ENCODE assay signal across 16 cellular contexts in the genomic region with DNA sequence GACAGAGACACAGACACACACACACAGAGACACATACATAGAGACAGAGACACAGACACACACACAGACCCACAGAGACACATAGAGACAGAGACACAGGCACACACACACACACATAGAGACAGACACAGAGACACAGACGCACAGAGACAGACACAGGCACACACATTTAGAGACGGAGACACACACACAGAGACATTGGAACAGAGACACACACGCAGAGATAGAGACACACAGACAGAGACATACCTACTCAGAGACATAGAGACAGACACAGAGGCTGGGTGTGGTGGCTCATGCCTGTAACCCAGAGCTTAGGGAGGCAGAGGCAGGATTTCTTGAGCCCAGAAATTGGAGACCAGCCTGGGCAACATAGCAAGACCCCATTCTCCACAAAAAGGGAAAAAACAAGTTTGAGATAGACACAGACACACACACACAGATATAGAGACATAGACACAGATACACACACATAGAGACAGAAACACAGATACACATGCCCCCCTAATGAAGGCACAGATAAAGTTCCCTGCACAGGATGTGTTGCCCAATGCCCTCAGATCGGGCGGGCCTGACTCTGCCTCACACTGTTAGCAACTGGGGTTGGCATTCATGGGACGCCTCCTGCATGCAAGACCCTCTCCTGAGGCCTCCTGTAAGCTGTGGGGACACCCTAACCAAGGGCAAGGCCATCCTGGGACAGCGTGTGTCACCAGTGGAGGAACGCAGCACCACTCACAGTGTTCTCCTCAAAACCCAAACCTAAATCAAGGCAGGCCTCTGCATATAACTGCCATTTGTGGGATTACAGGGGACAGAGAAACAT. TPM values are rescaled to one million over a fixed set of nuclear protein-coding genes. Genes with fewer than 3 reads are reported as not detected.
DNase-seq lines count a peak whose midpoint lies in the region; ATAC-seq and TF ChIP-seq lines count a peak whose summit lies in the region.
"Had no signal": no experiment of that assay in that cellular context is flagged by ENCODE, and none has a peak within 500 bp of the region (broad histone marks: within the 10 kb centered on the region; RNA-seq: fewer than 3 reads in every experiment).

No MANE protein-coding gene starts in this region.

- no peaks in the 10 kb centered on the region for H3K9me3 Mint-ChIP-seq in stimulated activated naive CD8-positive, alpha-beta T cell treated with anti-CD3 and anti-CD28 coated beads, Interleukin-15, Interleukin-2, amounts not matched to agents 100 ng/mL and 50 ng/mL, for 24 hours
- no peaks in the 10 kb centered on the region for H3K9me3 Mint-ChIP-seq in activated T-helper 1 cell treated with anti-CD3 and anti-CD28 coated beads, Interleukin-12 subunit alpha, Interleukin-12 subunit beta, Interleukin-2, Interleukin-4 antibody, amounts not matched to agents 30 ng/mL and 10 ng/mL and 1 ng/mL, durations not matched to agents 14 hours and 24 hours and 36 hours
- no peaks in the 10 kb centered on the region for H3K9me3 Mint-ChIP-seq in memory B cell
- no peaks in the 10 kb centered on the region for H3K9me3 Mint-ChIP-seq in type B pancreatic cell

- peaks cover 61% of the 10 kb centered on the region; the same call in 1 of the 2 replicates for H4K20me1 ChIP-seq in Karpas-422 (ENCODE audit: insufficient read depth, low read depth, low read length)

- no peaks in the 10 kb centered on the region for H3K9me2 ChIP-seq in Karpas-422 (replicated peaks; ENCODE audit: insufficient read depth, low read length)

- H3K27ac ChIP-seq in Karpas-422 (ENCODE audit: low read length), result no peak overlapping the region
- H3K27ac ChIP-seq: brain microvascular endothelial cell had no signal

- no peaks in the 10 kb centered on the region for H3K36me3 Mint-ChIP-seq in stimulated activated naive CD8-positive, alpha-beta T cell treated with anti-CD3 and anti-CD28 coated beads, Interleukin-15, Interleukin-2, amounts not matched to agents 100 ng/mL and 50 ng/mL, for 24 hours (ENCODE audit: low read depth)
- H3K36me3 Mint-ChIP-seq in activated T-helper 1 cell treated with anti-CD3 and anti-CD28 coated beads, Interleukin-12 subunit alpha, Interleukin-12 subunit beta, Interleukin-2, Interleukin-4 antibody, amounts not matched to agents 30 ng/mL and 10 ng/mL and 1 ng/mL, durations not matched to agents 14 hours and 24 hours and 36 hours (ENCODE audit: low read depth), result peaks cover 10% of the 10 kb centered on the region
- H3K36me3 Mint-ChIP-seq in memory B cell (no peaks in the 10 kb centered on the region), type B pancreatic cell (no peaks in the 10 kb centered on the region)

- H3K36me3 ChIP-seq in Karpas-422 (ENCODE audit: insufficient read depth, low read length), result no peaks in the 10 kb centered on the region
- H3K36me3 ChIP-seq: brain microvascular endothelial cell had no signal

- no peak for DNase-seq in stimulated activated naive CD8-positive, alpha-beta T cell treated with anti-CD3 and anti-CD28 coated beads, Interleukin-15, Interleukin-2, amounts not matched to agents 100 U/mL and 50 U/mL, for 24 hours
- no peak for DNase-seq in activated T-helper 1 cell treated with anti-CD3 and anti-CD28 coated beads, Interleukin-12 subunit alpha, Interleukin-12 subunit beta, Interleukin-2, Interleukin-4 antibody, amounts not matched to agents 30 ng/mL and 10 ng/mL and 1 ng/mL, durations not matched to agents 14 hours and 24 hours and 36 hours (ENCODE audit: low spot score)
- DNase-seq in memory B cell (ENCODE audit: low spot score in 2 of 2), result no peak
- no peak for DNase-seq in type B pancreatic cell (ENCODE audit: extremely low spot score, unreplicated experiment)
- no peak for DNase-seq in cortex of kidney (lab: John Stamatoyannopoulos, UW)
- DNase-seq in NCI-H526 treated with DMSO at 0.1 percent for 48 hours (lab: John Stamatoyannopoulos, UW), result no peak
- DNase-seq in Karpas-422, result no peak
- DNase-seq: activated effector memory CD4-positive, alpha-beta T cell treated with Interleukin-2 at 50 U/mL for 16 hours; brain microvascular endothelial cell; kidney; NCI-H2171 treated with DMSO at 0.1 percent for 48 hours; retina; stimulated activated CD4-positive, alpha-beta T cell treated with anti-CD3 and anti-CD28 coated beads, Interleukin-4, amount 100 ng/mL, for 1 hour had no signal

- no peak for ATAC-seq in stimulated activated naive CD8-positive, alpha-beta T cell treated with anti-CD3 and anti-CD28 coated beads, Interleukin-15, Interleukin-2, amounts not matched to agents 100 U/mL and 50 U/mL, for 24 hours
- no peak for ATAC-seq in memory B cell (ENCODE audit: low read depth)
- ATAC-seq: activated CD4-positive, CD25-positive, alpha-beta regulatory T cell treated with anti-CD3 and anti-CD28 coated beads, Interleukin-2, amount 50 U/mL, for 24 hours had no signal

- no peak overlapping the region for H3K4me3 ChIP-seq in Karpas-422 (ENCODE audit: low read length)

- peaks cover 66% of the 10 kb centered on the region for H3K79me2 ChIP-seq in Karpas-422 (ENCODE audit: low read length)

- H3K9me3 ChIP-seq in Karpas-422 (ENCODE audit: low read length), result no peaks in the 10 kb centered on the region

- TF ChIP-seq CTCF in type B pancreatic cell (conservative IDR thresholded peaks at IDR 0.05), result no peak

- H3K9ac ChIP-seq in Karpas-422 (ENCODE audit: low read length), result no peak overlapping the region

- no peaks in the 10 kb centered on the region for H3K27me3 ChIP-seq in Karpas-422 (ENCODE audit: low read length)
- H3K27me3 ChIP-seq: brain microvascular endothelial cell had no signal

- peaks cover 84% of the 10 kb centered on the region for H3K4me1 Mint-ChIP-seq in stimulated activated naive CD8-positive, alpha-beta T cell treated with anti-CD3 and anti-CD28 coated beads, Interleukin-15, Interleukin-2, amounts not matched to agents 100 ng/mL and 50 ng/mL, for 24 hours (ENCODE audit: low read depth)
- peaks cover 51% of the 10 kb centered on the region for H3K4me1 Mint-ChIP-seq in activated T-helper 1 cell treated with anti-CD3 and anti-CD28 coated beads, Interleukin-12 subunit alpha, Interleukin-12 subunit beta, Interleukin-2, Interleukin-4 antibody, amounts not matched to agents 30 ng/mL and 10 ng/mL and 1 ng/mL, durations not matched to agents 14 hours and 24 hours and 36 hours (ENCODE audit: low read depth)
- H3K4me1 Mint-ChIP-seq in memory B cell (peaks cover 46% of the 10 kb centered on the region), type B pancreatic cell (ENCODE audit: unreplicated experiment) (peaks cover 35% of the 10 kb centered on the region)

- no peaks in the 10 kb centered on the region for H3K27me3 Mint-ChIP-seq in stimulated activated naive CD8-positive, alpha-beta T cell treated with anti-CD3 and anti-CD28 coated beads, Interleukin-15, Interleukin-2, amounts not matched to agents 100 ng/mL and 50 ng/mL, for 24 hours
- no peaks in the 10 kb centered on the region for H3K27me3 Mint-ChIP-seq in activated T-helper 1 cell treated with anti-CD3 and anti-CD28 coated beads, Interleukin-12 subunit alpha, Interleukin-12 subunit beta, Interleukin-2, Interleukin-4 antibody, amounts not matched to agents 30 ng/mL and 10 ng/mL and 1 ng/mL, durations not matched to agents 14 hours and 24 hours and 36 hours (ENCODE audit: insufficient read depth)
- no peaks in the 10 kb centered on the region for H3K27me3 Mint-ChIP-seq in memory B cell
- no peaks in the 10 kb centered on the region for H3K27me3 Mint-ChIP-seq in type B pancreatic cell

- peak overlapping the region; percentile 32 for H3K27ac Mint-ChIP-seq in stimulated activated naive CD8-positive, alpha-beta T cell treated with anti-CD3 and anti-CD28 coated beads, Interleukin-15, Interleukin-2, amounts not matched to agents 100 ng/mL and 50 ng/mL, for 24 hours
- peak overlapping the region; percentile 64 for H3K27ac Mint-ChIP-seq in activated T-helper 1 cell treated with anti-CD3 and anti-CD28 coated beads, Interleukin-12 subunit alpha, Interleukin-12 subunit beta, Interleukin-2, Interleukin-4 antibody, amounts not matched to agents 30 ng/mL and 10 ng/mL and 1 ng/mL, durations not matched to agents 14 hours and 24 hours and 36 hours
- H3K27ac Mint-ChIP-seq in memory B cell, result peak overlapping the region; percentile 78
- H3K27ac Mint-ChIP-seq in type B pancreatic cell, result peak overlapping the region; percentile 27

- no peak overlapping the region for H3K4me3 Mint-ChIP-seq in stimulated activated naive CD8-positive, alpha-beta T cell treated with anti-CD3 and anti-CD28 coated beads, Interleukin-15, Interleukin-2, amounts not matched to agents 100 ng/mL and 50 ng/mL, for 24 hours
- H3K4me3 Mint-ChIP-seq in activated T-helper 1 cell treated with anti-CD3 and anti-CD28 coated beads, Interleukin-12 subunit alpha, Interleukin-12 subunit beta, Interleukin-2, Interleukin-4 antibody, amounts not matched to agents 30 ng/mL and 10 ng/mL and 1 ng/mL, durations not matched to agents 14 hours and 24 hours and 36 hours, result peak overlapping the region; percentile 12
- peak overlapping the region; percentile 2 for H3K4me3 Mint-ChIP-seq in memory B cell
- H3K4me3 Mint-ChIP-seq in type B pancreatic cell, result peak overlapping the region; percentile 37

- no peak overlapping the region for H3K4me2 ChIP-seq in Karpas-422 (ENCODE audit: low read depth, low read length, poor library complexity, severe bottlenecking)

- no peak overlapping the region for H2AFZ ChIP-seq in Karpas-422 (ENCODE audit: low read length)

- intact Hi-C loops in activated T-helper 1 cell treated with anti-CD3 and anti-CD28 coated beads, Interleukin-12 subunit alpha, Interleukin-12 subunit beta, Interleukin-2, Interleukin-4 antibody, amounts not matched to agents 30 ng/mL and 10 ng/mL and 1 ng/mL, durations not matched to agents 14 hours and 24 hours and 36 hours (cut with micrococcal nuclease), result no loop called here

- peaks cover 61% of the 10 kb centered on the region for H3K4me1 ChIP-seq in Karpas-422 (ENCODE audit: low read length)

RNA-seq across cellular contexts. Expression of a gene that starts 3.3 kb away (rescaled TPM):
- total RNA-seq in activated T-helper 1 cell treated with anti-CD3 and anti-CD28 coated beads, Interleukin-12 subunit alpha, Interleukin-12 subunit beta, Interleukin-2, Interleukin-4 antibody, amounts not matched to agents 30 ng/mL and 10 ng/mL and 1 ng/mL, durations not matched to agents 14 hours and 24 hours and 36 hours, result 88.7 and 94.4 TPM in 2 replicates
- total RNA-seq in type B pancreatic cell (ENCODE audit: low replicate concordance), result 64.8 and 86.3 TPM in 2 replicates
- total RNA-seq in Karpas-422 (2014; rRNA removed; shearing (Covaris generic); ENCODE audit: low replicate concordance), result 69.2 and 99.2 TPM in 2 replicates

RNA-seq across cellular contexts. Expression of a gene that starts 39.4 kb away (rescaled TPM):
- 8.6 and 9.4 TPM in 2 replicates for total RNA-seq in activated T-helper 1 cell treated with anti-CD3 and anti-CD28 coated beads, Interleukin-12 subunit alpha, Interleukin-12 subunit beta, Interleukin-2, Interleukin-4 antibody, amounts not matched to agents 30 ng/mL and 10 ng/mL and 1 ng/mL, durations not matched to agents 14 hours and 24 hours and 36 hours
- total RNA-seq in type B pancreatic cell (ENCODE audit: low replicate concordance), result 21.0 and 54.9 TPM in 2 replicates
- 5.2 TPM in 2 replicates for total RNA-seq in Karpas-422 (2014; rRNA removed; shearing (Covaris generic); ENCODE audit: low replicate concordance)
- total RNA-seq: SK-MEL-5 had no signal

Comparison
In these comparisons a context has a peak if more than half of its experiments do, and no peak if none do; other contexts are left out.
1. H3K27ac Mint-ChIP-seq: peak in every context shown above with its lines; median percentile 78 in memory B cell; 64 in activated T-helper 1 cell treated with anti-CD3 and anti-CD28 coated beads, Interleukin-12 subunit alpha, Interleukin-12 subunit beta, Interleukin-2, Interleukin-4 antibody, amounts not matched to agents 30 ng/mL and 10 ng/mL and 1 ng/mL, durations not matched to agents 14 hours and 24 hours and 36 hours; 32 in stimulated activated naive CD8-positive, alpha-beta T cell treated with anti-CD3 and anti-CD28 coated beads, Interleukin-15, Interleukin-2, amounts not matched to agents 100 ng/mL and 50 ng/mL, for 24 hours; 27 in type B pancreatic cell.